9 cellular contexts compared by ENCODE assay signal in the genomic region with DNA sequence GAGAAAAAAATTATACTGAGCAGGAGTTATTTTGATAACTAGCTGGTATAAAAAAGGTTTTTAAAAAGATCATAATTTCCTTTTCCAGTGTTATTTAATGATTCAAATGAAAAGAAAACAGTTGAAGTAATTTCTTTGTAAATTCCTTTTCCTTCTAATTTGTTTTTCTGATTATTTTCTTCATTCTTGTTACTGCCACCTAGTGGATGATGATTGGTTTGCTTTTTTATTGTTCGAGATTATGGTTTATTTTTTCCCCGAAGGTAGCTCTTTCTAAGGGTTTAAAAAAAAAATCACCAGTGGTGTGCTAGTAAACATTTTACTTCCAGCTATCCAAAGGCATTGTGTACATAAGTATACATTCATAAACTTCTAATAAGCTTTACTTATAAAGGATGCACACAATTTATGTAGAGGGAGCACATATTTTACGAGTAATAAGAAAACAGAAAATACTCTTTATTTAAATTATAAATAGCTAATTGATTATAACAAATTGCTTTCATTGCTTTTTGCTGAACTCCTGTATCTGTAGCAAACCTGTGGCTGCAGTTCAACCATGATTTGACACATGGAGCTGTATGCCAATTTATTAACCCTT.
DNase-seq lines count a peak whose midpoint lies in the region; ATAC-seq and TF ChIP-seq lines count a peak whose summit lies in the region.
"Had no signal": no experiment of that assay in that cellular context is flagged by ENCODE, and none has a peak within 500 bp of the region (broad histone marks: within the 10 kb centered on the region; RNA-seq: fewer than 3 reads in every experiment).

No MANE protein-coding gene starts in this region.

- H3K9me3 ChIP-seq in H9 (ENCODE audit: control insufficient read depth, low read depth, low read length) (no peaks in the 10 kb centered on the region), adipocyte (ENCODE audit: control insufficient read depth, low read length) (no peaks in the 10 kb centered on the region)

- H3K9me3 Mint-ChIP-seq in H9, result no peaks in the 10 kb centered on the region

- no peaks in the 10 kb centered on the region for H3K79me2 ChIP-seq in H9 (ENCODE audit: insufficient read depth, low read length)

- no peak overlapping the region for H2BK12ac ChIP-seq in H9 (ENCODE audit: insufficient read length, low read depth, low read length)

- no peaks in the 10 kb centered on the region for H3K23me2 ChIP-seq in H9 (ENCODE audit: insufficient read length, low read depth, low read length, poor library complexity, severe bottlenecking)

- H3K27me3 Mint-ChIP-seq in H9 (ENCODE audit: low read depth), result no peaks in the 10 kb centered on the region

- no peak overlapping the region for H3K23ac ChIP-seq in H9 (ENCODE audit: insufficient read length, low read depth, low read length)

- peak; percentile 13 for DNase-seq in AG20443 (ENCODE audit: low spot score)
- no peak for DNase-seq in H9
- DNase-seq in adipocyte (ENCODE audit: low read depth), result peak; percentile 75
- DNase-seq in stimulated activated CD4-positive, alpha-beta T cell treated with anti-CD3 and anti-CD28 coated beads, Interleukin-1b, Interleukin-23, amount 100 ng/mL, for 48 hours, result no peak
- no peak for DNase-seq in 8988T
- no peak for DNase-seq in NCI-H345 treated with DMSO at 0.1 percent for 48 hours (lab: John Stamatoyannopoulos, UW; ENCODE audit: unreplicated experiment)

- no peak overlapping the region for H4K91ac ChIP-seq in H9 (ENCODE audit: insufficient read length, low read depth, low read length)

- no peak overlapping the region for H2BK20ac ChIP-seq in H9 (ENCODE audit: low read depth, low read length, poor library complexity, severe bottlenecking)

- no peaks in the 10 kb centered on the region for H3K36me3 ChIP-seq in adipocyte (ENCODE audit: control insufficient read depth, insufficient read depth, low read length, severe bottlenecking)

- no peaks in the 10 kb centered on the region for H4K20me1 ChIP-seq in H9 (ENCODE audit: control insufficient read depth, insufficient read depth, insufficient read length)

- H3K79me1 ChIP-seq in H9 (ENCODE audit: insufficient read depth, low read depth, low read length, poor library complexity, severe bottlenecking), result no peaks in the 10 kb centered on the region

- H3K36me3 Mint-ChIP-seq in H9 (ENCODE audit: insufficient read depth in 1 of 3, low read depth in 3 of 3), result peaks cover 0 to 4% (median 3%) of the 10 kb centered on the region in 3 experiments; a peak in 2 of 7 replicates

- H2AFZ ChIP-seq in H9 (ENCODE audit: low read length), result no peak overlapping the region

- H3K4me2 ChIP-seq in H9 (ENCODE audit: insufficient read depth, insufficient read length, low read length), result no peak overlapping the region

- H3K27ac ChIP-seq in H9 (ENCODE audit: insufficient read length, low read depth, low read length), result no peak overlapping the region
- peak overlapping the region; percentile 89 for H3K27ac ChIP-seq in layer of hippocampus (ENCODE audit: low read depth, low read length)

- no peak overlapping the region for H2BK5ac ChIP-seq in H9 (ENCODE audit: insufficient read length, low read length)

- no peak overlapping the region for H3K27ac Mint-ChIP-seq in H9

- H3K56ac ChIP-seq in H9 (ENCODE audit: insufficient read length, low read depth, low read length), result no peak overlapping the region

- no CpG with 5 or more reads among the region's 3 CpGs for WGBS in H9 (ENCODE audit: extremely low coverage, insufficient read length, low lambda C conversion rate)

- H4K8ac ChIP-seq in H9 (replicated peaks; ENCODE audit: insufficient read length, low read depth, low read length), result no peak overlapping the region

- H3K4me1 Mint-ChIP-seq in H9, result peaks cover 2 to 19% of the 10 kb centered on the region in 2 experiments; a peak in 2 of 4 replicates

- H3K9ac ChIP-seq in H9 (ENCODE audit: extremely low read depth, insufficient read length, low read length) (no peak overlapping the region), adipocyte (ENCODE audit: low read length) (peak overlapping the region; percentile 31)

- H3K27me3 ChIP-seq in H9 (ENCODE audit: insufficient read depth, low read length), result no peaks in the 10 kb centered on the region
- H3K27me3 ChIP-seq in adipocyte (replicated peaks; ENCODE audit: control insufficient read depth, insufficient read depth, low read length), result no peaks in the 10 kb centered on the region
- H3K27me3 ChIP-seq in layer of hippocampus (ENCODE audit: control insufficient read depth, insufficient read depth, low read length), result no peaks in the 10 kb centered on the region

- no peak overlapping the region for H3K14ac ChIP-seq in H9 (ENCODE audit: insufficient read depth, low read length)

- H2BK15ac ChIP-seq in H9 (ENCODE audit: low read depth, low read length), result no peak overlapping the region

- no peak overlapping the region for H3K18ac ChIP-seq in H9 (ENCODE audit: insufficient read length, low read depth, low read length)

- H3T11ph ChIP-seq in H9 (ENCODE audit: low read length), result no peak overlapping the region

- H2AK5ac ChIP-seq in H9 (ENCODE audit: insufficient read length, low read length), result no peak overlapping the region

- no peak overlapping the region for H3K4ac ChIP-seq in H9 (ENCODE audit: low read depth, low read length)

- no peak overlapping the region for H4K5ac ChIP-seq in H9 (ENCODE audit: insufficient read length, low read depth, low read length)

- H3K4me3 Mint-ChIP-seq in H9, result no peak overlapping the region

- no peak for ATAC-seq in GM21447 (IDR thresholded peaks at IDR 0.05; ENCODE audit: unreplicated experiment)
- ATAC-seq: sciatic nerve had no signal

- peak; percentile 74 for TF ChIP-seq CTCF in H9 (conservative IDR thresholded peaks at IDR 0.05)

- H3K4me1 ChIP-seq in H9 (ENCODE audit: insufficient read depth, low read length) (no peaks in the 10 kb centered on the region), adipocyte (ENCODE audit: control insufficient read depth, insufficient read depth, low read length) (peaks cover 3% of the 10 kb centered on the region)

- H3K4me3 ChIP-seq in adipocyte (ENCODE audit: low read length), result peak overlapping the region; percentile 36

- no peak overlapping the region for H2BK120ac ChIP-seq in H9 (ENCODE audit: low read depth, low read length, poor library complexity, severe bottlenecking)

Comparison
In these comparisons a context has a peak if more than half of its experiments do, and no peak if none do; other contexts are left out.
1. DNase-seq: peak in AG20443 (single experiment) and adipocyte (single experiment); none in H9 (single experiment), stimulated activated CD4-positive, alpha-beta T cell treated with anti-CD3 and anti-CD28 coated beads, Interleukin-1b, Interleukin-23, amount 100 ng/mL, for 48 hours (single experiment), 8988T (single experiment) and NCI-H345 treated with DMSO at 0.1 percent for 48 hours (single experiment).